19 cellular contexts compared by ENCODE assay signal in genomic region chr15:67548532-67548852, GRCh38. TPM values are rescaled to one million over a fixed set of nuclear protein-coding genes. Genes with fewer than 3 reads are reported as not detected.
A peak's percentile ranks its signal among the peaks of the same experiment; 100 is the strongest.
DNase-seq lines count a peak whose midpoint lies in the region; ATAC-seq and TF ChIP-seq lines count a peak whose summit lies in the region.
"Had no signal": no experiment of that assay in that cellular context is flagged by ENCODE, and none has a peak within 500 bp of the region (broad histone marks: within the 10 kb centered on the region; RNA-seq: fewer than 3 reads in every experiment).

No MANE protein-coding gene starts in this region.

- no peak for ATAC-seq in GM18909 (IDR thresholded peaks at IDR 0.05; ENCODE audit: poor library complexity, unreplicated experiment)
- ATAC-seq: activated CD4-positive, CD25-positive, alpha-beta regulatory T cell treated with anti-CD3 and anti-CD28 coated beads, Interleukin-2, amount 50 U/mL, for 24 hours; foreskin keratinocyte; HepG2; lower lobe of right lung had no signal

- in situ Hi-C loops in GM13977 (cut with MboI; ENCODE audit: low pct_unique_long_range_greater_than_20kb, low sequenced_read_pairs, unreplicated experiment) = no loop called here

- H3K4me3 ChIP-seq in OCI-LY1 (ENCODE audit: low read depth, low read length, poor library complexity, severe bottlenecking) = peak overlapping the region; percentile 62
- H3K4me3 ChIP-seq in ectodermal cell (ENCODE audit: insufficient read depth, low read depth, low read length) = no peak overlapping the region
- H3K4me3 ChIP-seq in neural cell (ENCODE audit: low read length) = peak overlapping the region; percentile 56
- no peak overlapping the region for H3K4me3 ChIP-seq in PC-9
- H3K4me3 ChIP-seq: GM12878, HAP-1, lower lobe of right lung, smooth muscle cell had no signal

- H3K27ac ChIP-seq in OCI-LY1 (ENCODE audit: low read depth, low read length, poor library complexity, severe bottlenecking) = peak overlapping the region; percentile 76
- peak overlapping the region; percentile 45 for H3K27ac ChIP-seq in ectodermal cell (ENCODE audit: insufficient read depth, low read depth, low read length, poor library complexity, severe bottlenecking)
- H3K27ac ChIP-seq in neural cell (ENCODE audit: low read length) = peak overlapping the region; percentile 73
- no peak overlapping the region for H3K27ac ChIP-seq in PC-9
- H3K27ac ChIP-seq: foreskin keratinocyte, lower lobe of right lung had no signal

- H3F3A ChIP-seq in OCI-LY1 (ENCODE audit: insufficient read depth, low read length) (peaks cover 3% of the 10 kb centered on the region; the same call in 1 of the 2 replicates), neural cell (ENCODE audit: insufficient read depth, low read length, poor library complexity, severe bottlenecking) (no peaks in the 10 kb centered on the region), PC-9 (ENCODE audit: insufficient read depth, low read depth) (0 out of 2 replicates have a peak, but pooled peaks cover under 1% of the 10 kb centered on the region)

- peaks cover 15% of the 10 kb centered on the region; the same call in 1 of the 2 replicates for H3K79me2 ChIP-seq in OCI-LY1 (ENCODE audit: insufficient read depth, low read length)
- peaks cover 16% of the 10 kb centered on the region for H3K79me2 ChIP-seq in neural cell (replicated peaks; ENCODE audit: insufficient read depth, low read length)
- H3K79me2 ChIP-seq in PC-9 (ENCODE audit: low read depth) = no peaks in the 10 kb centered on the region

- no peaks in the 10 kb centered on the region for H4K20me1 ChIP-seq in OCI-LY1 (ENCODE audit: insufficient read depth, low read length)
- H4K20me1 ChIP-seq in neural cell (ENCODE audit: insufficient read depth) = no peaks in the 10 kb centered on the region
- no peaks in the 10 kb centered on the region for H4K20me1 ChIP-seq in PC-9 (ENCODE audit: insufficient read depth)

- TF ChIP-seq CTCF in OCI-LY1 (IDR thresholded peaks at IDR 0.05; ENCODE audit: low read length) (no peak), neural cell (IDR thresholded peaks at IDR 0.05; ENCODE audit: poor library complexity, severe bottlenecking) (no peak), GM13977 (IDR thresholded peaks at IDR 0.05; ENCODE audit: extremely low read depth, insufficient read depth, missing control alignments) (no peak), PC-9 (conservative IDR thresholded peaks at IDR 0.05) (no peak)

- TF ChIP-seq RAD21 in neural cell (conservative IDR thresholded peaks at IDR 0.05) = no peak

- peaks cover 68% of the 10 kb centered on the region for H3K4me1 ChIP-seq in OCI-LY1 (ENCODE audit: insufficient read depth, low read length, severe bottlenecking)
- H3K4me1 ChIP-seq in ectodermal cell (ENCODE audit: control insufficient read depth, insufficient read depth, low read length) = peaks cover 26% of the 10 kb centered on the region
- no peaks in the 10 kb centered on the region for H3K4me1 ChIP-seq in PC-9 (replicated peaks; ENCODE audit: insufficient read depth)
- H3K4me1 ChIP-seq: foreskin keratinocyte had no signal

- no peak overlapping the region for H2AFZ ChIP-seq in OCI-LY1 (ENCODE audit: low read length)
- no peak overlapping the region for H2AFZ ChIP-seq in neural cell (ENCODE audit: low read depth, low read length)
- no peak overlapping the region for H2AFZ ChIP-seq in PC-9

- H3K9ac ChIP-seq in OCI-LY1 (ENCODE audit: low read length) = no peak overlapping the region; the same call in 1 of the 2 replicates
- H3K9ac ChIP-seq in neural cell (ENCODE audit: low read length) = peak overlapping the region; percentile 30

- POLR2A ChIA-PET in PC-9 (lab: Charles Lee; ENCODE audit: unreplicated experiment) = interaction anchor here (0.7 kb wide), 1 partner anchor 761 kb away, joined by 3 read pairs; no protein-coding TSS in a partner anchor

- DNase-seq in AG20443 (ENCODE audit: low spot score) (peak; percentile 19), GM13977 (ENCODE audit: low spot score) (no peak), PC-9 (no peak)
- DNase-seq in activated CD4-positive, alpha-beta T cell treated with anti-CD3 and anti-CD28 coated beads, Interleukin-2, amount 50 U/mL, for 4 hours = no peak
- DNase-seq: activated gamma-delta T cell; foreskin keratinocyte; lower lobe of right lung; NCI-H1930; NCI-H524 treated with DMSO at 0.1 percent for 48 hours; stimulated activated naive B cell treated with anti-CD40 and anti-IgM and Interleukin-4, amounts not matched to agents 10 μg/mL and 1 μg/mL and 100 μg/mL, for 72 hours had no signal

- CTCF ChIA-PET in PC-9 (lab: Charles Lee) = no interaction called here

- intact Hi-C loops in PC-9 (cut with micrococcal nuclease; ENCODE audit: unreplicated experiment) = no loop called here

- peaks cover 48% of the 10 kb centered on the region for H3K36me3 ChIP-seq in OCI-LY1 (ENCODE audit: insufficient read depth, low read length)
- peaks cover 8% of the 10 kb centered on the region for H3K36me3 ChIP-seq in ectodermal cell (ENCODE audit: control insufficient read depth, insufficient read depth, low read length)
- no peaks in the 10 kb centered on the region for H3K36me3 ChIP-seq in neural cell (ENCODE audit: insufficient read depth, low read length)
- H3K36me3 ChIP-seq in PC-9 (ENCODE audit: low read depth) = no peaks in the 10 kb centered on the region

- no peak for TF ChIP-seq EP300 in neural cell (conservative IDR thresholded peaks at IDR 0.05; ENCODE audit: poor library complexity, severe bottlenecking)

- H3K9me2 ChIP-seq in OCI-LY1 (ENCODE audit: low read depth, low read length) (no peaks in the 10 kb centered on the region), neural cell (ENCODE audit: insufficient read depth, low read length) (no peaks in the 10 kb centered on the region), PC-9 (ENCODE audit: insufficient read depth) (no peaks in the 10 kb centered on the region)

- BruUV-seq in PC-9 (replicated peaks; lab: Mats Ljungman, UMichigan) = no TSS peak

- H3K4me2 ChIP-seq in OCI-LY1 (ENCODE audit: low read length) = peak overlapping the region; percentile 92
- peak overlapping the region; percentile 53 for H3K4me2 ChIP-seq in neural cell (ENCODE audit: low read length)
- H3K4me2 ChIP-seq in PC-9 = no peak overlapping the region
- H3K4me2 ChIP-seq: smooth muscle cell had no signal

- H3K9me3 ChIP-seq in OCI-LY1 (ENCODE audit: low read length) (no peaks in the 10 kb centered on the region), ectodermal cell (ENCODE audit: control insufficient read depth, low read length) (no peaks in the 10 kb centered on the region), neural cell (ENCODE audit: low read length) (no peaks in the 10 kb centered on the region), PC-9 (ENCODE audit: insufficient read depth, low read depth) (no peaks in the 10 kb centered on the region)
- H3K9me3 ChIP-seq: HAP-1, lower lobe of right lung had no signal

- H3K27me3 ChIP-seq in OCI-LY1 (ENCODE audit: insufficient read depth, low read length) (no peaks in the 10 kb centered on the region), ectodermal cell (ENCODE audit: control insufficient read depth, insufficient read depth, low read length, poor library complexity, severe bottlenecking) (no peaks in the 10 kb centered on the region), neural cell (ENCODE audit: insufficient read depth, low read depth, low read length) (no peaks in the 10 kb centered on the region), PC-9 (ENCODE audit: insufficient read depth, low read depth) (no peaks in the 10 kb centered on the region)
- H3K27me3 ChIP-seq: foreskin keratinocyte had no signal

TF ChIP-seq in neural cell, 6 proteins besides CTCF, POLR2A, EP300 and RAD21:
- TF ChIP-seq MXI1 (conservative IDR thresholded peaks at IDR 0.05; ENCODE audit: poor library complexity, severe bottlenecking) = no peak
- no peak for TF ChIP-seq SMC3 (conservative IDR thresholded peaks at IDR 0.05; ENCODE audit: poor library complexity)
- TF ChIP-seq REST (IDR thresholded peaks at IDR 0.05; ENCODE audit: borderline replicate concordance) = no peak
- no peak for TF ChIP-seq TAF1 (IDR thresholded peaks at IDR 0.05; ENCODE audit: low read depth)
- TF ChIP-seq POLR2AphosphoS5 (IDR thresholded peaks at IDR 0.05) = no peak
- TF ChIP-seq EZH2 (IDR thresholded peaks at IDR 0.05; ENCODE audit: borderline replicate concordance, insufficient read depth, low read length, poor library complexity, severe bottlenecking) = no peak

RNA-seq across cellular contexts. Expression of gene MAP2K5, which starts 6.0 kb away (rescaled TPM):
- 30.0 TPM for polyA plus RNA-seq in ectodermal cell (2013, experiment 1 of 4)
- polyA plus RNA-seq in ectodermal cell (2013, experiment 2 of 4) = 33.4 TPM
- 28.7 TPM for polyA plus RNA-seq in ectodermal cell (2013, experiment 3 of 4)
- 32.1 TPM for polyA plus RNA-seq in ectodermal cell (2013, experiment 4 of 4)
- 12.1 and 20.1 TPM in 2 replicates for polyA plus RNA-seq in neural cell
- polyA minus RNA-seq in neural cell = 24.6 and 29.2 TPM in 2 replicates
- total RNA-seq in PC-9 (2021) = 25.6 and 26.9 TPM in 2 replicates

RNA-seq across cellular contexts. Expression of gene C15orf61, which starts 27.6 kb away (rescaled TPM):
- polyA plus RNA-seq in ectodermal cell (2013, experiment 1 of 4) = 1.9 TPM
- 3.6 TPM for polyA plus RNA-seq in ectodermal cell (2013, experiment 2 of 4)
- polyA plus RNA-seq in ectodermal cell (2013, experiment 3 of 4) = 3.1 TPM
- polyA plus RNA-seq in ectodermal cell (2013, experiment 4 of 4) = 4.1 TPM
- 20.6 and 31.3 TPM in 2 replicates for polyA plus RNA-seq in neural cell
- 55.3 and 64.0 TPM in 2 replicates for polyA minus RNA-seq in neural cell
- 6.5 and 6.8 TPM in 2 replicates for total RNA-seq in PC-9 (2021)

Comparison
In these comparisons a context has a peak if more than half of its experiments do, and no peak if none do; other contexts are left out.
1. H3K4me3 ChIP-seq: peak in OCI-LY1 (single experiment) and neural cell (single experiment); none in ectodermal cell (single experiment) and PC-9 (single experiment).